15 cellular contexts compared by ENCODE assay signal in the genomic region with DNA sequence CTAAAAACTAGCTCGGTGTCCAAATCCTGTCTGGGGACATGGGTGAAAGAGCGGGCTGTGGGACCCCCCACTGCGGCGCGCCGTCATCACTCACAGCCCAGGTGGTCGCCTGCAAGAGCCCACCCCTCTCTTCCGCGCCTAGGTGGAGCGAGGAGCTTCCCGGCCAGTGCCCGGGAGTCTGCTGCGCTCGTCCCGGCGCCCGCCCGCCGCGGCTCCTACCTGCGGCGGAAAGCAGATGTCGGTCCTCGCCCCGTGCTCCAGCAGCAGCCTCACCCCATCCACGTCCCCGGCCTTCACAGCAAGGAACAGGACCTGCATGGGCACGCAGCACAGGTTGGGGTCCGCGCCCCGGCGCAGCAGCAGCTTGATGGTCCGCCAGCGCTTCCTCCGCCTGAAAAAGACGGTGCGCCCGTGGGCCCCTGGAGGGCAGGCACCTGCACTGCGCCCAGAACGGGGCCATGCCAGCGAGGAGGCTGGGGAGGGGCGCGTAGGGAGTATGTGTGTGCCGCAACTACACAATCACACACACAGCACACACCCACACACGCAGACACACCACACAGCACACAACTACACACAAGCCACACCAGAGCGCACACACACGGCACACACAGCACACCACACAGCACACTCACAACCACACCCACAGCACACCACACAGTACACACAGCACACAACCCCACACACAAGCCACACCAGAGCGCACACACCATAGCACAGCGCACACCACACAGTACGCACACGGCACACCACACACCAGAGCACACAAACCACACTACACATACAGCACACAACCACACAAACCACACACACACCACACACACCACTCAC. TPM values are rescaled to one million over a fixed set of nuclear protein-coding genes. Genes with fewer than 3 reads are reported as not detected.
DNase-seq lines count a peak whose midpoint lies in the region; ATAC-seq, FAIRE-seq and TF ChIP-seq lines count a peak whose summit lies in the region.
"Had no signal": no experiment of that assay in that cellular context is flagged by ENCODE, and none has a peak within 500 bp of the region (broad histone marks: within the 10 kb centered on the region; RNA-seq: fewer than 3 reads in every experiment).

No MANE protein-coding gene starts in this region.

- no peaks in the 10 kb centered on the region for H3K9me1 ChIP-seq in keratinocyte (ENCODE audit: control insufficient read depth, extremely low read depth, insufficient read depth, low read length)

- TF ChIP-seq POLR2A in GM12878 (IDR thresholded peaks at IDR 0.05; ENCODE audit: low read depth, low read length), result peak; percentile 52; the same call in 1 of the 2 replicates

- H3K27ac ChIP-seq in GM12878 (ENCODE audit: control insufficient read depth, insufficient read depth) (no peak overlapping the region), keratinocyte (ENCODE audit: control insufficient read depth, insufficient read depth, low read length) (no peak overlapping the region), substantia nigra (ENCODE audit: low read depth, low read length, poor library complexity, severe bottlenecking) (no peak overlapping the region)
- H3K27ac ChIP-seq: breast epithelium, pancreas, uterus had no signal

- peaks cover 5 to 17% of the 10 kb centered on the region in 2 donors for H3K9me3 Mint-ChIP-seq in stimulated activated naive B cell treated with anti-CD40 and anti-IgM and Interleukin-4, amounts not matched to agents 10 μg/mL and 1 μg/mL and 100 μg/mL, for 72 hours

- H4K20me1 ChIP-seq in GM12878 (ENCODE audit: control insufficient read depth, insufficient read depth) (no peaks in the 10 kb centered on the region), keratinocyte (ENCODE audit: control insufficient read depth, extremely low read depth, insufficient read depth, low read length) (no peaks in the 10 kb centered on the region)

- H3K36me3 Mint-ChIP-seq in stimulated activated naive B cell treated with anti-CD40 and anti-IgM and Interleukin-4, amounts not matched to agents 10 μg/mL and 1 μg/mL and 100 μg/mL, for 72 hours, result peaks cover 55 to 65% of the 10 kb centered on the region in 2 donors

- dilution Hi-C loops in keratinocyte (cut with MboI; ENCODE audit: extremely low pct_ligation_motif_present, low sequenced_read_pairs), result no loop called here

- SMC1A ChIA-PET in GM12878 (lab: Charles Lee; ENCODE audit: uncharacterized antibody, unreplicated experiment), result no interaction called here

- POLR2A ChIA-PET in GM12878 (lab: Charles Lee), result no interaction called here

- H3K27me3 ChIP-seq in GM12878 (replicated peaks in 1 of 2; ENCODE audit: control insufficient read depth in 2 of 2, insufficient read depth in 2 of 2, low read length in 1 of 2), result no peaks in the 10 kb centered on the region
- peaks cover 14% of the 10 kb centered on the region for H3K27me3 ChIP-seq in keratinocyte (ENCODE audit: control insufficient read depth, extremely low read depth, insufficient read depth, low read length)
- H3K27me3 ChIP-seq: BE2C, breast epithelium, pancreas, uterus had no signal

- no peaks in the 10 kb centered on the region for H3K4me1 ChIP-seq in GM12878 (ENCODE audit: control insufficient read depth, insufficient read depth, low read length)
- peaks cover 7% of the 10 kb centered on the region for H3K4me1 ChIP-seq in keratinocyte (ENCODE audit: control insufficient read depth, extremely low read depth, insufficient read depth, low read length)
- H3K4me1 ChIP-seq: BE2C, breast epithelium, pancreas had no signal

- ATAC-seq in GM12878 (no peak), GM18870 (IDR thresholded peaks at IDR 0.05; ENCODE audit: unreplicated experiment) (no peak)
- ATAC-seq in stimulated activated naive B cell treated with anti-CD40 and anti-IgM and Interleukin-4, amounts not matched to agents 10 μg/mL and 1 μg/mL and 100 μg/mL, for 72 hours (replicated peaks), result peak in 1 of 2 donors; percentile 47
- ATAC-seq: pancreas had no signal

- WGBS in GM12878 (ENCODE audit: insufficient coverage, insufficient replicate concordance, low lambda C conversion rate, missing lambda C conversion rate), result 69% methylated on average over 51 of the region's 51 CpGs

- H3K9me3 ChIP-seq in GM12878 (replicated peaks; ENCODE audit: control insufficient read depth, insufficient read depth, low read length) (peaks cover 7% of the 10 kb centered on the region; the same call in 2 of the 3 replicates), keratinocyte (ENCODE audit: control insufficient read depth, low read depth, low read length) (peaks cover 6% of the 10 kb centered on the region)
- H3K9me3 ChIP-seq: breast epithelium, pancreas, uterus had no signal

- H3K4me2 ChIP-seq in GM12878 (ENCODE audit: control insufficient read depth, insufficient read depth) (no peak overlapping the region), keratinocyte (ENCODE audit: control insufficient read depth, extremely low read depth, insufficient read depth, low read depth, low read length) (peak overlapping the region; percentile 71)

- FAIRE-seq in GM12878 (lab: Jason Lieb, UNC) (no peak), keratinocyte (lab: Jason Lieb, UNC) (no peak)
- FAIRE-seq: pancreas had no signal

- H3K36me3 ChIP-seq in GM12878 (ENCODE audit: control insufficient read depth in 2 of 2, insufficient read depth in 2 of 2, low read length in 1 of 2) (no peaks in the 10 kb centered on the region), keratinocyte (ENCODE audit: control insufficient read depth in 2 of 2, extremely low read depth in 1 of 2, insufficient read depth in 2 of 2, low read length in 2 of 2) (no peaks in the 10 kb centered on the region)
- H3K36me3 ChIP-seq: breast epithelium, uterus had no signal

- TF ChIP-seq EP300 in GM12878 (IDR thresholded peaks at IDR 0.05; ENCODE audit: borderline replicate concordance in 1 of 2, control insufficient read depth in 1 of 2, low read depth in 2 of 2, low read length in 2 of 2), result no peak

- intact Hi-C loops in GM12878 (cut with micrococcal nuclease; ENCODE audit: unreplicated experiment), result no loop called here

- H2AFZ ChIP-seq in GM12878 (ENCODE audit: control insufficient read depth, low read depth, low read length) (no peak overlapping the region), keratinocyte (ENCODE audit: control insufficient read depth, low read length) (no peak overlapping the region)

- H3K27me3 Mint-ChIP-seq in stimulated activated naive B cell treated with anti-CD40 and anti-IgM and Interleukin-4, amounts not matched to agents 10 μg/mL and 1 μg/mL and 100 μg/mL, for 72 hours, result peaks cover 7 to 14% of the 10 kb centered on the region in 2 donors

- H3K4me1 Mint-ChIP-seq in stimulated activated naive B cell treated with anti-CD40 and anti-IgM and Interleukin-4, amounts not matched to agents 10 μg/mL and 1 μg/mL and 100 μg/mL, for 72 hours, result peaks cover 5 to 9% of the 10 kb centered on the region in 2 donors

- CTCF ChIA-PET in GM12878 (lab: Yijun Ruan, JAX), result no interaction called here

- peak; percentile 57 for DNase-seq in activated effector memory CD4-positive, alpha-beta T cell treated with anti-CD3 and anti-CD28 coated beads, Interleukin-2, amount 50 U/mL, for 16 hours
- no peak for DNase-seq in activated effector memory CD4-positive, alpha-beta T cell treated with Interleukin-2 at 50 U/mL for 16 hours
- DNase-seq in GM12878 (ENCODE audit: low read depth, low spot score) (no peak), keratinocyte (ENCODE audit: low read depth, low spot score) (no peak), substantia nigra (lab: John Stamatoyannopoulos, UW) (no peak), medulla oblongata (ENCODE audit: extremely low spot score) (no peak)
- no peak for DNase-seq in stimulated activated naive B cell treated with anti-CD40 and anti-IgM and Interleukin-4, amounts not matched to agents 10 μg/mL and 1 μg/mL and 100 μg/mL, for 72 hours
- DNase-seq: BE2C, KG1, NCI-H2227 treated with DMSO at 0.1 percent for 48 hours, Right ventricle myocardium superior, uterus had no signal

- TF ChIP-seq CTCF in GM12878 (IDR thresholded peaks at IDR 0.05 in 2 of 3, conservative IDR thresholded peaks at IDR 0.05 in 1 of 3; ENCODE audit: control insufficient read depth in 2 of 3, extremely low read depth in 1 of 3, insufficient read depth in 1 of 3, low read depth in 3 of 3, low read length in 3 of 3) (no peak), keratinocyte (optimal IDR thresholded peaks at IDR 0.05 in 1 of 3, IDR thresholded peaks at IDR 0.05 in 1 of 3, conservative IDR thresholded peaks at IDR 0.05 in 1 of 3; ENCODE audit: extremely low read depth in 1 of 3, insufficient read depth in 2 of 3, low read length in 3 of 3) (peak in 1 of 3 experiments; percentile 18)

- BruUV-seq in GM12878 (replicated peaks; lab: Mats Ljungman, UMichigan), result no TSS peak

- peak overlapping the region in 1 of 2 donors; percentile 41 for H3K4me3 Mint-ChIP-seq in stimulated activated naive B cell treated with anti-CD40 and anti-IgM and Interleukin-4, amounts not matched to agents 10 μg/mL and 1 μg/mL and 100 μg/mL, for 72 hours

- TF ChIP-seq RAD21 in GM12878 (IDR thresholded peaks at IDR 0.05; ENCODE audit: insufficient read depth, low read depth, low read length), result no peak

- peak overlapping the region; percentile 60 for H3K27ac Mint-ChIP-seq in stimulated activated naive B cell treated with anti-CD40 and anti-IgM and Interleukin-4, amounts not matched to agents 10 μg/mL and 1 μg/mL and 100 μg/mL, for 72 hours

- in situ Hi-C loops in GM12878 (cut with MboI), result loop anchor here (25.0 kb wide), 1 partner anchor 317 kb away; no protein-coding TSS in a partner anchor

- no peaks in the 10 kb centered on the region for H3K79me2 ChIP-seq in GM12878 (ENCODE audit: control insufficient read depth, insufficient read depth, low read length)
- no peaks in the 10 kb centered on the region for H3K79me2 ChIP-seq in keratinocyte (ENCODE audit: control insufficient read depth, insufficient read depth, low read length)

- H3K9ac ChIP-seq in GM12878 (ENCODE audit: control insufficient read depth, insufficient read depth, low read length), result no peak overlapping the region
- no peak overlapping the region for H3K9ac ChIP-seq in keratinocyte (ENCODE audit: control insufficient read depth, extremely low read depth, insufficient read depth, low read length)

- RAD21 ChIA-PET in GM12878 (lab: Charles Lee; ENCODE audit: unreplicated experiment), result no interaction called here

- H3K4me3 ChIP-seq in GM12878, result no peak overlapping the region
- peak overlapping the region in 1 of 3 experiments; percentile 35 for H3K4me3 ChIP-seq in keratinocyte (ENCODE audit: control insufficient read depth in 2 of 3, extremely low read depth in 1 of 3, insufficient read depth in 2 of 3, low read depth in 1 of 3, low read length in 3 of 3)
- H3K4me3 ChIP-seq: pancreas, uterus had no signal

RNA-seq across cellular contexts. Expression of a gene that starts 37.4 kb away (rescaled TPM):
- total RNA-seq in GM12878 (2013; cell fraction: nucleolus; rRNA removed), result 30.8 and 36.5 TPM in 2 replicates
- total RNA-seq in GM12878 (2014; rRNA removed) (8.4 and 11.5 TPM in 2 replicates), GM12878 (2014; rRNA removed; fragmentation: Illumina TruSeq; extraction: Trizol) (9.6 and 10.7 TPM in 2 replicates), GM12878 (2021) (15.3 and 19.6 TPM in 2 replicates)
- polyA plus RNA-seq in GM12878 (2011; ENCODE audit: low read depth), result 5.1 TPM
- polyA plus RNA-seq in GM12878 (2011; rRNA removed) (5.8 and 7.3 TPM in 2 replicates), GM12878 (2014; fragmentation: Illumina TruSeq; extraction: Trizol) (9.0 and 15.1 TPM in 2 replicates), GM12878 (2014; fragmentation: Nextera tagmentation; extraction: Ambion mirVana) (1 to 10 TPM; 1.1 to 2.4 TPM), GM12878 (2014; rRNA removed) (11.6 and 13.8 TPM in 2 replicates), GM12878 (2016; fragmentation: Nextera tagmentation; extraction: Ambion mirVana) (10 to 100 TPM; 10.3 to 11.5 TPM), keratinocyte (2.5 to 5.0 TPM (median 3.3 TPM) in 3 replicates)
- 9.3 and 9.6 TPM in 2 replicates for polyA plus RNA-seq in GM12878 (2011; cell fraction: cytosol; rRNA removed)
- 17.5 and 21.5 TPM in 2 replicates for polyA plus RNA-seq in GM12878 (2011; cell fraction: nucleus; rRNA removed)
- polyA plus RNA-seq in GM12878 (2012), result 9.4 and 9.8 TPM in 2 replicates
- polyA minus RNA-seq in GM12878 (2011; rRNA and poly(A)+ RNA removed), result 12.7 and 18.9 TPM in 2 replicates
- polyA minus RNA-seq in GM12878 (2011; cell fraction: cytosol; rRNA and poly(A)+ RNA removed), result 6.4 and 8.2 TPM in 2 replicates
- 13.8 and 23.8 TPM in 2 replicates for polyA minus RNA-seq in GM12878 (2011; cell fraction: nucleus; rRNA and poly(A)+ RNA removed)
- 2.6 TPM for polyA plus RNA-seq in keratinocyte (2011; ENCODE audit: low read depth)
- 2.6 and 3.9 TPM in 2 replicates for polyA plus RNA-seq in keratinocyte (2011; cell fraction: cytosol; rRNA removed)
- polyA plus RNA-seq in keratinocyte (2011; cell fraction: nucleus; rRNA removed), result 7.7 and 9.9 TPM in 2 replicates
- polyA plus RNA-seq in keratinocyte (2012; ENCODE audit: low replicate concordance), result 3.6 and 4.7 TPM in 2 replicates
- 4.3 to 17.3 TPM (median 7.7 TPM) in 3 replicates for polyA minus RNA-seq in keratinocyte
- polyA minus RNA-seq in keratinocyte (2011; cell fraction: cytosol; rRNA and poly(A)+ RNA removed), result 3.5 TPM
- polyA minus RNA-seq in keratinocyte (2011; cell fraction: nucleus; rRNA and poly(A)+ RNA removed), result 5.5 and 8.6 TPM in 2 replicates

RNA-seq across cellular contexts. Expression of a gene that starts 39.8 kb away (rescaled TPM):
- total RNA-seq in GM12878 (2013; cell fraction: nucleolus; rRNA removed), result 10.4 and 11.4 TPM in 2 replicates
- 8.2 and 8.6 TPM in 2 replicates for total RNA-seq in GM12878 (2014; rRNA removed)
- total RNA-seq in GM12878 (2014; rRNA removed; fragmentation: Illumina TruSeq; extraction: Trizol), result 3.4 and 3.6 TPM in 2 replicates
- 4.8 and 5.2 TPM in 2 replicates for total RNA-seq in GM12878 (2021)
- polyA plus RNA-seq in GM12878 (2011; ENCODE audit: low read depth), result 3.1 TPM
- polyA plus RNA-seq in GM12878 (2011; rRNA removed), result 9.5 and 11.0 TPM in 2 replicates
- polyA plus RNA-seq in GM12878 (2011; cell fraction: cytosol; rRNA removed), result 6.3 and 6.4 TPM in 2 replicates
- 3.7 and 5.9 TPM in 2 replicates for polyA plus RNA-seq in GM12878 (2011; cell fraction: nucleus; rRNA removed)
- 7.7 and 8.3 TPM in 2 replicates for polyA plus RNA-seq in GM12878 (2012)
- polyA plus RNA-seq in GM12878 (2014; fragmentation: Illumina TruSeq; extraction: Trizol), result 4.4 and 4.6 TPM in 2 replicates
- polyA plus RNA-seq in GM12878 (2014; fragmentation: Nextera tagmentation; extraction: Ambion mirVana), result 1 to 10 TPM; 2.5 to 3.0 TPM
- 6.2 and 7.6 TPM in 2 replicates for polyA plus RNA-seq in GM12878 (2014; rRNA removed)
- polyA plus RNA-seq in GM12878 (2016; fragmentation: Nextera tagmentation; extraction: Ambion mirVana), result 10 to 100 TPM; 11.6 to 12.5 TPM
- polyA minus RNA-seq in GM12878 (2011; rRNA and poly(A)+ RNA removed), result 7.6 and 10.9 TPM in 2 replicates
- polyA minus RNA-seq in GM12878 (2011; cell fraction: cytosol; rRNA and poly(A)+ RNA removed), result 1.7 and 3.6 TPM in 2 replicates
- 6.4 and 11.9 TPM in 2 replicates for polyA minus RNA-seq in GM12878 (2011; cell fraction: nucleus; rRNA and poly(A)+ RNA removed)
- 2.8 to 4.4 TPM (median 4.1 TPM) in 3 replicates for polyA plus RNA-seq in keratinocyte
- 0.54 TPM for polyA plus RNA-seq in keratinocyte (2011; ENCODE audit: low read depth)
- 3.0 and 5.0 TPM in 2 replicates for polyA plus RNA-seq in keratinocyte (2011; cell fraction: cytosol; rRNA removed)
- polyA plus RNA-seq in keratinocyte (2011; cell fraction: nucleus; rRNA removed), result 2.1 and 3.7 TPM in 2 replicates
- polyA plus RNA-seq in keratinocyte (2012; ENCODE audit: low replicate concordance), result 1.9 and 6.3 TPM in 2 replicates
- 0.23 to 1.7 TPM (median 0.42 TPM) in 3 replicates for polyA minus RNA-seq in keratinocyte
- polyA minus RNA-seq in keratinocyte (2011; cell fraction: cytosol; rRNA and poly(A)+ RNA removed), result 2.1 TPM
- 0.95 and 1.0 TPM in 2 replicates for polyA minus RNA-seq in keratinocyte (2011; cell fraction: nucleus; rRNA and poly(A)+ RNA removed)

RNA-seq across cellular contexts. Expression of a gene that starts 47.9 kb away (rescaled TPM):
- 20.1 and 20.4 TPM in 2 replicates for total RNA-seq in GM12878 (2013; cell fraction: nucleolus; rRNA removed)
- total RNA-seq in GM12878 (2014; rRNA removed), result 18.1 and 21.6 TPM in 2 replicates
- total RNA-seq in GM12878 (2014; rRNA removed; fragmentation: Illumina TruSeq; extraction: Trizol), result 5.4 and 6.2 TPM in 2 replicates
- total RNA-seq in GM12878 (2021), result 49.5 and 53.5 TPM in 2 replicates
- polyA plus RNA-seq in GM12878 (2011; ENCODE audit: low read depth), result 13.5 TPM
- 2.2 and 5.4 TPM in 2 replicates for polyA plus RNA-seq in GM12878 (2011; rRNA removed)
- 16.9 and 21.7 TPM in 2 replicates for polyA plus RNA-seq in GM12878 (2011; cell fraction: cytosol; rRNA removed)
- 81.1 and 82.2 TPM in 2 replicates for polyA plus RNA-seq in GM12878 (2011; cell fraction: nucleus; rRNA removed)
- 34.1 and 38.3 TPM in 2 replicates for polyA plus RNA-seq in GM12878 (2012)
- polyA plus RNA-seq in GM12878 (2014; fragmentation: Illumina TruSeq; extraction: Trizol), result 1.1 and 6.7 TPM in 2 replicates
- polyA plus RNA-seq in GM12878 (2014; fragmentation: Nextera tagmentation; extraction: Ambion mirVana), result 1 to 10 TPM in 1 of 2 experiments, under 1 TPM in 1; 0.24 to 1.2 TPM
- 32.0 and 42.9 TPM in 2 replicates for polyA plus RNA-seq in GM12878 (2014; rRNA removed)
- polyA plus RNA-seq in GM12878 (2016; fragmentation: Nextera tagmentation; extraction: Ambion mirVana), result 1 to 10 TPM; 6.9 to 9.6 TPM
- 8.1 and 20.4 TPM in 2 replicates for polyA minus RNA-seq in GM12878 (2011; rRNA and poly(A)+ RNA removed)
- polyA minus RNA-seq in GM12878 (2011; cell fraction: cytosol; rRNA and poly(A)+ RNA removed), result 23.8 and 30.4 TPM in 2 replicates
- polyA minus RNA-seq in GM12878 (2011; cell fraction: nucleus; rRNA and poly(A)+ RNA removed), result 12.5 and 29.9 TPM in 2 replicates
- 3.7 to 10.1 TPM (median 6.5 TPM) in 3 replicates for polyA plus RNA-seq in keratinocyte
- 16.5 TPM for polyA plus RNA-seq in keratinocyte (2011; ENCODE audit: low read depth)
- 7.4 and 17.1 TPM in 2 replicates for polyA plus RNA-seq in keratinocyte (2011; cell fraction: cytosol; rRNA removed)
- 13.0 and 19.1 TPM in 2 replicates for polyA plus RNA-seq in keratinocyte (2011; cell fraction: nucleus; rRNA removed)
- polyA plus RNA-seq in keratinocyte (2012; ENCODE audit: low replicate concordance), result 17.6 and 23.4 TPM in 2 replicates
- 8.4 to 59.2 TPM (median 10.9 TPM) in 3 replicates for polyA minus RNA-seq in keratinocyte
- polyA minus RNA-seq in keratinocyte (2011; cell fraction: cytosol; rRNA and poly(A)+ RNA removed), result 44.5 TPM
- polyA minus RNA-seq in keratinocyte (2011; cell fraction: nucleus; rRNA and poly(A)+ RNA removed), result 13.1 and 14.1 TPM in 2 replicates
